Comparison of ENCODE assay signal across 8 cellular contexts in genomic region chr20:47354710-47355488, GRCh38. TPM values are rescaled to one million over a fixed set of nuclear protein-coding genes. Genes with fewer than 3 reads are reported as not detected.
DNase-seq lines count a peak whose midpoint lies in the region; TF ChIP-seq lines count a peak whose summit lies in the region.

No MANE protein-coding gene starts in this region.

- H4K8ac ChIP-seq in trophoblast cell (ENCODE audit: low read depth, low read length), result peak overlapping the region; percentile 31

- H3K18ac ChIP-seq in trophoblast cell (ENCODE audit: low read length), result peak overlapping the region; percentile 57

- peaks cover 11% of the 10 kb centered on the region for H3K36me3 ChIP-seq in OCI-LY3 (replicated peaks; ENCODE audit: low read depth, low read length)
- no peaks in the 10 kb centered on the region for H3K36me3 ChIP-seq in ectodermal cell (ENCODE audit: control insufficient read depth, insufficient read depth, low read length)
- H3K36me3 ChIP-seq in trophoblast cell (ENCODE audit: control insufficient read depth in 1 of 2, insufficient read depth in 2 of 2, low read length in 2 of 2), result no peaks in the 10 kb centered on the region

- H4K91ac ChIP-seq in trophoblast cell (ENCODE audit: low read depth, low read length), result peak overlapping the region; percentile 67

- H2AFZ ChIP-seq in OCI-LY3 (ENCODE audit: low read depth, low read length), result no peak overlapping the region
- no peak overlapping the region for H2AFZ ChIP-seq in trophoblast cell (ENCODE audit: insufficient read depth, low read length, poor library complexity)

- peak overlapping the region; percentile 92 for H3K4me3 ChIP-seq in GM08714 (ENCODE audit: low read length)
- peak overlapping the region; percentile 69 for H3K4me3 ChIP-seq in OCI-LY3 (ENCODE audit: low read length)
- peak overlapping the region; percentile 33 for H3K4me3 ChIP-seq in ectodermal cell (ENCODE audit: insufficient read depth, low read depth, low read length)
- H3K4me3 ChIP-seq in trophoblast cell (ENCODE audit: low read depth, low read length), result no peak overlapping the region

- H3K4ac ChIP-seq in trophoblast cell (ENCODE audit: low read depth, low read length), result peak overlapping the region; percentile 28

- TF ChIP-seq CTCF in OCI-LY3 (IDR thresholded peaks at IDR 0.05; ENCODE audit: low read depth, low read length), result no peak

- peak overlapping the region; percentile 92 for H3K27ac ChIP-seq in OCI-LY3 (ENCODE audit: low read length)
- no peak overlapping the region for H3K27ac ChIP-seq in ectodermal cell (ENCODE audit: insufficient read depth, low read depth, low read length, poor library complexity, severe bottlenecking)
- peak overlapping the region; percentile 93 for H3K27ac ChIP-seq in trophoblast cell (ENCODE audit: low read depth, low read length)

- H3K4me1 ChIP-seq in OCI-LY3 (ENCODE audit: low read length), result peaks cover 91% of the 10 kb centered on the region
- H3K4me1 ChIP-seq in ectodermal cell (ENCODE audit: control insufficient read depth, insufficient read depth, low read length), result peaks cover 86% of the 10 kb centered on the region
- peaks cover 43 to 63% of the 10 kb centered on the region in 2 experiments for H3K4me1 ChIP-seq in trophoblast cell (ENCODE audit: control insufficient read depth in 1 of 2, insufficient read depth in 2 of 2, low read length in 2 of 2)

- H3K79me1 ChIP-seq in trophoblast cell (ENCODE audit: low read length), result peaks cover 71% of the 10 kb centered on the region

- H3K23ac ChIP-seq in trophoblast cell (ENCODE audit: low read length), result no peak overlapping the region

- peak overlapping the region; percentile 38 for H2AK5ac ChIP-seq in trophoblast cell (ENCODE audit: low read length)

- no peak overlapping the region for H4K12ac ChIP-seq in trophoblast cell (ENCODE audit: low read depth, low read length)

- WGBS in ectodermal cell, 2 experiments, result 81 to 88% methylated on average over 4 of the region's 4 CpGs
- WGBS in trophoblast cell (ENCODE audit: extremely low coverage, insufficient coverage, insufficient read length), result no CpG with 5 or more reads among the region's 4 CpGs

- H4K20me1 ChIP-seq in OCI-LY3 (ENCODE audit: insufficient read depth, low read length), result peaks cover 2% of the 10 kb centered on the region

- H3K79me2 ChIP-seq in OCI-LY3 (ENCODE audit: low read length) (peaks cover 60% of the 10 kb centered on the region), trophoblast cell (ENCODE audit: control insufficient read depth, insufficient read depth, low read length, poor library complexity) (peaks cover 39% of the 10 kb centered on the region)

- H2BK5ac ChIP-seq in trophoblast cell (ENCODE audit: low read depth, low read length, poor library complexity), result peak overlapping the region; percentile 42

- H3K14ac ChIP-seq in trophoblast cell (ENCODE audit: low read length), result peak overlapping the region; percentile 31

- peak overlapping the region; percentile 41 for H2BK12ac ChIP-seq in trophoblast cell (ENCODE audit: low read length)

- peak overlapping the region; percentile 93 for H3K9ac ChIP-seq in OCI-LY3 (ENCODE audit: low read length)
- H3K9ac ChIP-seq in trophoblast cell (ENCODE audit: low read length), result no peak overlapping the region

- no peaks in the 10 kb centered on the region for H3K27me3 ChIP-seq in OCI-LY3 (ENCODE audit: low read depth, low read length)
- H3K27me3 ChIP-seq in ectodermal cell (ENCODE audit: control insufficient read depth, insufficient read depth, low read length, poor library complexity, severe bottlenecking), result no peaks in the 10 kb centered on the region
- H3K27me3 ChIP-seq in trophoblast cell (ENCODE audit: insufficient read depth, low read length), result no peaks in the 10 kb centered on the region

- peak overlapping the region; percentile 74 for H3K4me2 ChIP-seq in OCI-LY3 (ENCODE audit: low read length)
- peak overlapping the region; percentile 14 for H3K4me2 ChIP-seq in trophoblast cell (ENCODE audit: low read length)

- no peaks in the 10 kb centered on the region for H3K9me3 ChIP-seq in OCI-LY3 (ENCODE audit: insufficient read depth, low read length)
- no peaks in the 10 kb centered on the region for H3K9me3 ChIP-seq in ectodermal cell (ENCODE audit: control insufficient read depth, low read length)
- H3K9me3 ChIP-seq in trophoblast cell (ENCODE audit: insufficient read depth, low read depth, low read length), result no peaks in the 10 kb centered on the region

- peak overlapping the region; percentile 48 for H2BK120ac ChIP-seq in trophoblast cell (ENCODE audit: insufficient read depth, low read length, poor library complexity)

- no peak for DNase-seq in trophoblast cell
- no peak for DNase-seq in islet precursor cell
- no peak for DNase-seq in NK-92 (lab: John Stamatoyannopoulos, UW; ENCODE audit: unreplicated experiment)
- no peak for DNase-seq in activated gamma-delta T cell treated with Interleukin-2 at 50 U/mL for 16 hours
- DNase-seq in NCI-H510A treated with DMSO at 0.1 percent for 48 hours (lab: John Stamatoyannopoulos, UW), result no peak

RNA-seq across cellular contexts. Expression of gene ZMYND8, which starts 1.6 kb away (rescaled TPM):
- 69.3 TPM for polyA plus RNA-seq in ectodermal cell (2013, experiment 1 of 4)
- polyA plus RNA-seq in ectodermal cell (2013, experiment 2 of 4), result 67.7 TPM
- 51.1 TPM for polyA plus RNA-seq in ectodermal cell (2013, experiment 3 of 4)
- polyA plus RNA-seq in ectodermal cell (2013, experiment 4 of 4), result 46.2 TPM
- 44.5 and 45.1 TPM in 2 replicates for polyA plus RNA-seq in trophoblast cell (2013)
